ENCODE assay signal across 10 cellular contexts in the genomic region with DNA sequence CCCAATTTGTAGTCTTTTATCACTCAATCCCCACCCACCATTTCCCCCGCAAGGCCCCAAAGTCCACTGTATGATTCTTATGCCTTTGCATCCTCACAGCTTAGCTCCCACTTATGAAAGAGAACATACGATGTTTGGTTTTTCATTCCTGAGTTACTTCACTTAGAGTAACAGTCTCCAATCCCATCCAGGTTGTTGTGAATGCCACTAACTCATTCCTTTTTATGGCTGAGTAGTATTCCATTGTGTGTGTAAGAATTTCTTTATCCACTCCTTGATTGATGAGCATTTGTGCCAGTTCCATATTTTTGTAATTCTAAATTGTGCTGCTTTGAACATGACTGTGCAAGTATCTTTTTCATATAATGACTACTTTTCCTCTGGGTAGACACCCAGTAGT.
"Had no signal": no experiment of that assay in that cellular context is flagged by ENCODE, and none has a peak within 500 bp of the region (broad histone marks: within the 10 kb centered on the region; RNA-seq: fewer than 3 reads in every experiment).

No MANE protein-coding gene starts in this region.

- H3K4me2 ChIP-seq: GM23338, KMS-11 had no signal

- H3K27ac Mint-ChIP-seq: GM23338, HFFc6 had no signal

- H3K4me3 Mint-ChIP-seq: GM23338, H9, HFFc6 had no signal

- ATAC-seq: GM23338 had no signal

- DNase-seq: H9, HCEC 1CT, HFFc6, IMR-90, KBM-7 had no signal

- H3K4me1 Mint-ChIP-seq: GM23338 had no signal

- H3K4me3 ChIP-seq: GM23338 had no signal

- H2AFZ ChIP-seq: GM23338 had no signal

- FAIRE-seq: H1, H54, HTR-8/SVneo had no signal

- H3K27ac ChIP-seq: KMS-11 had no signal

- H3K9ac ChIP-seq: KMS-11 had no signal

- H3K9me3 Mint-ChIP-seq: GM23338, H9, HFFc6 had no signal
